10 cellular contexts compared by ENCODE assay signal in the genomic region with DNA sequence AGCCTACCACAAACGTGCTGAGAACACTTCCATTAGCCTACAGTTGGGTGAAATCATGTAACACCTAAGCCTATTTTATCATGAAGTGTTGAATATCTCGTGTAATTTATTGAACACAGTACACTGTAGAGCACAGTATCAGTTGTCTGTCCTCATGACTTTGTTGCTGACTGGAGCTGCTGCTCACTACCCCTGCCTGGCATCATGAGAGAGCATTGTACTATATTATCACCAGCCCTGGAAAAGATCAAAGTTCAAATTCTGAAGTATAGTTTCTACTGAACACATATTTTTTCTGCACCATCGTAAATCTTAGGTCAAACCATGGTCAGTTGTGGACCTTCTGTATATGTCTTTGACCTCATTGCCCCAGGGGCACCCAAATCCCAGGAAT.
A peak's percentile ranks its signal among the peaks of the same experiment; 100 is the strongest.
DNase-seq lines count a peak whose midpoint lies in the region; ATAC-seq and TF ChIP-seq lines count a peak whose summit lies in the region.
"Had no signal": no experiment of that assay in that cellular context is flagged by ENCODE, and none has a peak within 500 bp of the region (broad histone marks: within the 10 kb centered on the region; RNA-seq: fewer than 3 reads in every experiment).

No MANE protein-coding gene starts in this region.

- H3K27ac ChIP-seq in C4-2B (peak overlapping the region; percentile 55; the same call in 1 of the 2 replicates), VCaP (peak overlapping the region; percentile 95), sigmoid colon (peak overlapping the region; percentile 61 to 76 (median 73)), colonic mucosa (no peak overlapping the region)

- TF ChIP-seq POLR2A in sigmoid colon (IDR thresholded peaks at IDR 0.05) = no peak

- H3K4me3 ChIP-seq in sigmoid colon (no peak overlapping the region), colonic mucosa (no peak overlapping the region)

- no peak for DNase-seq in left lobe of liver (ENCODE audit: low spot score)
- DNase-seq in sigmoid colon = no peak
- DNase-seq in stimulated activated CD4-positive, alpha-beta T cell treated with anti-CD3 and anti-CD28 coated beads, Interleukin-15, amount 100 ng/mL, for 24 hours = no peak
- DNase-seq in colonic mucosa = no peak
- no peak for DNase-seq in middle frontal gyrus (ENCODE audit: extremely low spot score, low spot score)
- DNase-seq: activated gamma-delta T cell had no signal

- H3K4me1 ChIP-seq in sigmoid colon (peaks cover 0 to 39% (median 29%) of the 10 kb centered on the region in 4 donors), colonic mucosa (no peaks in the 10 kb centered on the region)

- intact Hi-C loops in sigmoid colon (cut with DNase I) (loop anchor here (1.0 to 10.0 kb wide), 5 partner anchors 36 to 482 kb away; partner anchors contain the start of genes AMACR, RAI14 and TTC23L), colonic mucosa (cut with DNase I) (loop anchor here (2.0 to 5.0 kb wide), 2 partner anchors 412 to 515 kb away; no protein-coding TSS in a partner anchor)

- no peaks in the 10 kb centered on the region for H3K36me3 ChIP-seq in sigmoid colon
- no peaks in the 10 kb centered on the region for H3K36me3 ChIP-seq in colonic mucosa

- H3K27me3 ChIP-seq in sigmoid colon = no peaks in the 10 kb centered on the region
- H3K27me3 ChIP-seq in colonic mucosa = no peaks in the 10 kb centered on the region

- peak; percentile 42 for ATAC-seq in left lobe of liver
- ATAC-seq in HG03457 (IDR thresholded peaks at IDR 0.05; ENCODE audit: unreplicated experiment) = no peak
- ATAC-seq: T-cell had no signal

- no peak overlapping the region for H3K9ac ChIP-seq in colonic mucosa (ENCODE audit: low read depth in 2 of 2, low read length in 2 of 2)

- H3K9me3 ChIP-seq in sigmoid colon = no peaks in the 10 kb centered on the region
- no peaks in the 10 kb centered on the region for H3K9me3 ChIP-seq in colonic mucosa

- TF ChIP-seq CTCF in C4-2B (conservative IDR thresholded peaks at IDR 0.05) = no peak
- TF ChIP-seq CTCF in VCaP (conservative IDR thresholded peaks at IDR 0.05) = no peak
- TF ChIP-seq CTCF in sigmoid colon (IDR thresholded peaks at IDR 0.05) = no peak
- TF ChIP-seq CTCF in colonic mucosa (IDR thresholded peaks at IDR 0.05) = no peak

- 26 to 57% methylated on average over 3 of the region's 3 CpGs for WGBS in sigmoid colon, 2 donors

- no peak for TF ChIP-seq EP300 in sigmoid colon (IDR thresholded peaks at IDR 0.05)
